In the genomic region with DNA sequence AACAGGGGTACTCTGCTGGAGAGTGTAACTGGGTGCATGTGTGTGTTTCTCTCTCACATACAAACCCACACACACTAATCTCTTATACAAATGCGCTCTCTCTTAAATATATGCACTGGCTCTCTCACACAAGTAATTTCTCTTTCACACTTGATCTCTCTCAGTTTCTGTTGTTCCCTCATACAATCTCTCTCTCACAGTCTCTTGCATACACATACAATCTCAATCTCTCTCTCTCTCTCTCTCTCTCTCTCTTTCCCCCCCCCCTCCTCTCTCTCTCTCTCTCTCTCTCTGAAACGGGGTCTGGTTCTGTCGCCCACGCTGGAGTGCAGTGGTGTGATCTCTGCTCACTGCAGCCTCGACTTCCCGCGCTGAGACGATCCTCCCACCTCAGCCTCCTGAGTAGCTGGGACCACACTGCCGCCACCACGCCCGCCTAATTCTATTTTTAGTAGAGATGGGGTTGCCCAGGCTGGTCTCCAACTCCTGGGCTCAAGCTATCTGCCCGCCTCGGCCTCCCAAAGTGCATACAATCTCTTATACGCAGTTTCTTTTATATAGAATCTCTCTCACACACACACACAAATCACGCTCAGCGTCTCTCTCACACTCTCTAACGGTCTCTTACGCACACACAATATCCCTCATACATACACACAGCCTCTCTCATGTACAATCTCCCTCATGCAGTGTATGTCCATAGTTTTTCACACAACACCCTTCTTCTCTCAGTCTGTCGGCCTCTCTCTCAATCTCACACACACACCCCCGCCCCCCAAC, we compare ENCODE assay signal across 8 cellular contexts. TPM values are rescaled to one million over a fixed set of nuclear protein-coding genes. Genes with fewer than 3 reads are reported as not detected.
DNase-seq lines count a peak whose midpoint lies in the region; ATAC-seq and TF ChIP-seq lines count a peak whose summit lies in the region.

No MANE protein-coding gene starts in this region.

- no peaks in the 10 kb centered on the region for H3K36me3 Mint-ChIP-seq in IgD-negative memory B cell
- H3K36me3 Mint-ChIP-seq in nephron (ENCODE audit: low read depth) = no peaks in the 10 kb centered on the region

- POLR2A ChIA-PET in AG04449 (lab: Yijun Ruan, JAX) = no interaction called here

- ATAC-seq in HG02798 (IDR thresholded peaks at IDR 0.05; ENCODE audit: poor library complexity, unreplicated experiment) (no peak), GM19035 (IDR thresholded peaks at IDR 0.05; ENCODE audit: unreplicated experiment) (no peak), GM18519 (IDR thresholded peaks at IDR 0.05; ENCODE audit: low FRiP score, unreplicated experiment) (no peak)

- H3K4me3 Mint-ChIP-seq in IgD-negative memory B cell = peak overlapping the region; percentile 31 to 90 (median 69)
- peak overlapping the region; percentile 65 to 82 (median 80) for H3K4me3 Mint-ChIP-seq in nephron

- H3K27me3 Mint-ChIP-seq in IgD-negative memory B cell (peaks cover 2% of the 10 kb centered on the region), nephron (ENCODE audit: low read depth) (peaks cover 42% of the 10 kb centered on the region)

- no peaks in the 10 kb centered on the region for H3K9me3 Mint-ChIP-seq in IgD-negative memory B cell
- H3K9me3 Mint-ChIP-seq in nephron = no peaks in the 10 kb centered on the region

- CTCF ChIA-PET in AG04449 (lab: Yijun Ruan, JAX) = no interaction called here

- H3K27ac Mint-ChIP-seq in IgD-negative memory B cell (peak overlapping the region in 1 of 3 donors; percentile 0), nephron (peak overlapping the region in 1 of 3 experiments; percentile 4)

- no peak for DNase-seq in AG04449 (ENCODE audit: low read depth, low spot score)
- no peak for DNase-seq in choroid plexus epithelial cell (ENCODE audit: low read depth)
- no peak for DNase-seq in NCI-H1105 (lab: John Stamatoyannopoulos, UW)

- H3K4me3 ChIP-seq in AG04449 (ENCODE audit: low read depth, low read length) (peak overlapping the region; percentile 68), choroid plexus epithelial cell (ENCODE audit: low read depth, low read length) (peak overlapping the region; percentile 74)

- peaks cover 7 to 14% (median 11%) of the 10 kb centered on the region in 3 donors for H3K4me1 Mint-ChIP-seq in IgD-negative memory B cell
- H3K4me1 Mint-ChIP-seq in nephron = peaks cover 12% of the 10 kb centered on the region

- TF ChIP-seq CTCF in AG04449 (IDR thresholded peaks at IDR 0.05; ENCODE audit: insufficient read depth, low read length, missing control alignments) (no peak), choroid plexus epithelial cell (conservative IDR thresholded peaks at IDR 0.05; ENCODE audit: low read depth, low read length) (no peak), nephron (IDR thresholded peaks at IDR 0.05; ENCODE audit: unreplicated experiment in 3 of 3) (no peak)

RNA-seq across cellular contexts. Expression of gene FAM241A, which starts 0.5 kb away (rescaled TPM):
- 1.2 TPM for polyA plus RNA-seq in IgD-negative memory B cell
